In genomic region chr2:203681978-203682377, GRCh38 we compare ENCODE assay signal across 10 cellular contexts. TPM values are rescaled to one million over a fixed set of nuclear protein-coding genes. Genes with fewer than 3 reads are reported as not detected.
DNase-seq lines count a peak whose midpoint lies in the region; ATAC-seq and TF ChIP-seq lines count a peak whose summit lies in the region.
"Had no signal": no experiment of that assay in that cellular context is flagged by ENCODE, and none has a peak within 500 bp of the region (broad histone marks: within the 10 kb centered on the region; RNA-seq: fewer than 3 reads in every experiment).

No MANE protein-coding gene starts in this region.

- no peaks in the 10 kb centered on the region for H3K36me3 ChIP-seq in Caco-2 (ENCODE audit: control insufficient read depth, insufficient read depth, low read length)
- no peaks in the 10 kb centered on the region for H3K36me3 ChIP-seq in MG63
- H3K36me3 ChIP-seq in H7 (replicated peaks; ENCODE audit: control insufficient read depth, insufficient read depth, low read length), result no peaks in the 10 kb centered on the region

- H3K27ac Mint-ChIP-seq in Caco-2 (ENCODE audit: unreplicated experiment) (peak overlapping the region; percentile 30), osteocyte (ENCODE audit: unreplicated experiment) (peak overlapping the region; percentile 99)

- CTCF ChIA-PET in Caco-2 (lab: Charles Lee), result interaction anchor here (1.0 kb wide), 1 partner anchor 133 kb away, joined by 4 read pairs; no protein-coding TSS in a partner anchor

- H3K4me1 ChIP-seq in Caco-2, result peaks cover 35% of the 10 kb centered on the region

- H3K27me3 Mint-ChIP-seq in Caco-2 (ENCODE audit: insufficient read depth, unreplicated experiment), result no peaks in the 10 kb centered on the region
- H3K27me3 Mint-ChIP-seq in osteocyte (ENCODE audit: unreplicated experiment), result no peaks in the 10 kb centered on the region

- DNase-seq in Caco-2 (no peak), MG63 (peak; percentile 88), osteocyte (ENCODE audit: extremely low spot score, unreplicated experiment) (no peak), H7 (no peak), NCI-H2196 (lab: John Stamatoyannopoulos, UW; ENCODE audit: unreplicated experiment) (no peak), RPMI8226 (no peak), NCI-H2227 treated with DMSO at 0.1 percent for 48 hours (lab: John Stamatoyannopoulos, UW) (no peak)
- DNase-seq: activated effector memory CD4-positive, alpha-beta T cell treated with anti-CD3 and anti-CD28 coated beads, Interleukin-2, amount 50 U/mL, for 16 hours; kidney glomerular epithelial cell had no signal

- TF ChIP-seq CTCF in Caco-2 (IDR thresholded peaks at IDR 0.05; ENCODE audit: insufficient read depth in 1 of 2, low read depth in 1 of 2, low read length in 1 of 2, severe bottlenecking in 1 of 2, unreplicated experiment in 1 of 2), result no peak
- TF ChIP-seq CTCF in osteocyte (IDR thresholded peaks at IDR 0.05), result no peak

- ATAC-seq in esophagus mucosa, result peak; percentile 52

- POLR2A ChIA-PET in Caco-2 (lab: Charles Lee), result no interaction called here

- BruUV-seq in Caco-2 (replicated peaks; lab: Mats Ljungman, UMichigan), result no TSS peak

- H3K36me3 Mint-ChIP-seq in Caco-2 (ENCODE audit: insufficient read depth, unreplicated experiment), result no peaks in the 10 kb centered on the region
- no peaks in the 10 kb centered on the region for H3K36me3 Mint-ChIP-seq in osteocyte (ENCODE audit: unreplicated experiment)

- intact Hi-C loops in Caco-2 (cut with micrococcal nuclease; ENCODE audit: unreplicated experiment), result loop anchor here (2.0 kb wide), 1 partner anchor 13 kb away; no protein-coding TSS in a partner anchor

- no peak overlapping the region for H3K4me3 ChIP-seq in Caco-2 (ENCODE audit: low read depth, low read length)
- no peak overlapping the region for H3K4me3 ChIP-seq in MG63
- H3K4me3 ChIP-seq in H7 (ENCODE audit: insufficient read depth, low read depth, low read length), result no peak overlapping the region

- H3K4me1 Mint-ChIP-seq in Caco-2 (ENCODE audit: low read depth, unreplicated experiment) (peaks cover 45% of the 10 kb centered on the region), osteocyte (ENCODE audit: unreplicated experiment) (peaks cover 56% of the 10 kb centered on the region)

- H3K9me3 Mint-ChIP-seq in Caco-2 (ENCODE audit: unreplicated experiment) (peaks cover 14% of the 10 kb centered on the region), osteocyte (ENCODE audit: unreplicated experiment) (no peaks in the 10 kb centered on the region)

- no peaks in the 10 kb centered on the region for H3K9me3 ChIP-seq in Caco-2
- H3K9me3 ChIP-seq in MG63, result no peaks in the 10 kb centered on the region

- no peak overlapping the region for H3K4me3 Mint-ChIP-seq in Caco-2 (ENCODE audit: unreplicated experiment)
- peak overlapping the region; percentile 4 for H3K4me3 Mint-ChIP-seq in osteocyte (ENCODE audit: unreplicated experiment)

- H3K27me3 ChIP-seq in Caco-2 (replicated peaks; ENCODE audit: control insufficient read depth, insufficient read depth, low read length), result no peaks in the 10 kb centered on the region
- H3K27me3 ChIP-seq in MG63, result no peaks in the 10 kb centered on the region
- H3K27me3 ChIP-seq in H7 (ENCODE audit: control insufficient read depth, insufficient read depth, low read length), result no peaks in the 10 kb centered on the region

RNA-seq across cellular contexts. Expression of gene CD28, which starts 24.5 kb away (rescaled TPM):
- total RNA-seq in Caco-2 (2022), result 0.30 and 0.84 TPM in 2 replicates
- total RNA-seq in MG63 (2014; rRNA removed; shearing (Covaris generic); ENCODE audit: low replicate concordance), result 0.10 TPM in 1 of 2 replicates, not detected in the other
- 0.28 TPM for total RNA-seq in esophagus mucosa
- not detected in 2 replicates for total RNA-seq in osteocyte
- not detected in 2 replicates for total RNA-seq in H7 (2014; rRNA removed; shearing (Covaris generic))
